8 cellular contexts compared by ENCODE assay signal in the genomic region with DNA sequence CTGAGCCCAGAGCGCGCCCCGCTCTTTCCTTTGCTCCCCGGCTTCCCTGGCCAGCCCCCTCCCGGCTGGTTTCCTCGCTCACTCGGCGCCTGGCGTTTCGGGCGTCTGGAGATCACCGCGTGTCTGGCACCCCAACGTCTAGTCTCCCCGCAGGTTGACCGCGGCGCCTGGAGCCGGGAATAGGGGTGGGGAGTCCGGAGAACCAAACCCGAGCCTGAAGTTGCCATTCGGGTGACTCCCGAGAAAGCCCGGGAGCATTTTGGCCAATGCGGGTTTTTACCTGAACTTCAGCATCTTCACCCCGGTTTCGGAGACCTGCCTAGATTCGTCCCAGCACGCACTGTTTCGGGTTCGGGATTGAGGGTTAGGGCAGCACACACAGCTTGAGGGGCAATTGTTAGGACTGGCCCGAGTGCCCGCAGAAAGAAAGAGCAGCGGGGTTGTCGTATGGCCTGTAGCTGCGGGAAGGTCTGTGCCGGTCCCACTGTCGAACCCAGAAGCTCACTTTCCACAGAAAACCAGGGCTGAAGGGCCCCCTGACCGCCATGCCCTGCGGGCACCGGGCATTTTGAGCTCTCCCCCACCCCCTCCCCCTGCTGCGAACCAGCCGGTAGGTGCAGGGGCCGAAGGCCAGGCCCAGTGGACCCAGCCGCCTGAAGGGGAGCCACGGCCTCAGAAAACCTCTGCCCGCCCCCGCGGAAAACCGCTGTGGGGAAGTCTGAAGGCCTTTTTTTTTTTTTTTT. TPM values are rescaled to one million over a fixed set of nuclear protein-coding genes. Genes with fewer than 3 reads are reported as not detected.
DNase-seq lines count a peak whose midpoint lies in the region; ATAC-seq lines count a peak whose summit lies in the region.

No MANE protein-coding gene starts in this region.

- WGBS in right cardiac atrium = 50% methylated on average over 50 of the region's 50 CpGs

- DNase-seq in H7 (peak; percentile 60), activated T-cell treated with anti-CD3 and anti-CD28 coated beads for 24 hours (ENCODE audit: low read depth) (peak; percentile 30), right cardiac atrium (peak in 1 of 3 donors; percentile 64), EL (no peak), HUDEP-2 (lab: John Stamatoyannopoulos, UW; ENCODE audit: unreplicated experiment in 76 of 76) (no peak), NCI-H446 treated with DMSO at 0.1 percent for 48 hours (lab: John Stamatoyannopoulos, UW) (no peak), SHP77 (lab: John Stamatoyannopoulos, UW) (no peak)
- peak; percentile 75 for DNase-seq in stimulated activated CD4-positive, alpha-beta T cell treated with anti-CD3 and anti-CD28 coated beads, Interleukin-15, amount 100 ng/mL, for 24 hours

- ATAC-seq in right cardiac atrium = no peak

- H3K27me3 ChIP-seq in H7 (ENCODE audit: control insufficient read depth, insufficient read depth, low read length) = peaks cover 84% of the 10 kb centered on the region
- no peaks in the 10 kb centered on the region for H3K27me3 ChIP-seq in right cardiac atrium (ENCODE audit: control insufficient read depth, insufficient read depth)

- H3K36me3 ChIP-seq in H7 (replicated peaks; ENCODE audit: control insufficient read depth, insufficient read depth, low read length) = no peaks in the 10 kb centered on the region

- intact Hi-C loops in right cardiac atrium (cut with DNase I) = no loop called here

- H3K4me1 ChIP-seq in right cardiac atrium (ENCODE audit: control insufficient read depth, insufficient read depth, low read length) = peaks cover 18% of the 10 kb centered on the region

- no peak overlapping the region for H3K27ac ChIP-seq in right cardiac atrium (ENCODE audit: low read length)

- H3K4me3 ChIP-seq in H7 (ENCODE audit: insufficient read depth, low read depth, low read length) (peak overlapping the region; percentile 68), right cardiac atrium (ENCODE audit: low read length) (peak overlapping the region; percentile 98)

- no peaks in the 10 kb centered on the region for H3K9me3 ChIP-seq in right cardiac atrium (ENCODE audit: control insufficient read depth, low read length)

RNA-seq across cellular contexts. Expression of a gene that starts 2.1 kb away (rescaled TPM):
- total RNA-seq in H7 (2014; rRNA removed; shearing (Covaris generic)) = 10.7 and 11.5 TPM in 2 replicates
- total RNA-seq in right cardiac atrium = 10 to 100 TPM; 21.7 to 22.5 (median 22.1) TPM
- polyA plus RNA-seq in right cardiac atrium = 15.3 TPM

Comparison
In these comparisons a context has a peak if more than half of its experiments do, and no peak if none do; other contexts are left out.
1. DNase-seq: peak in H7 (single experiment), activated T-cell treated with anti-CD3 and anti-CD28 coated beads for 24 hours (single experiment) and stimulated activated CD4-positive, alpha-beta T cell treated with anti-CD3 and anti-CD28 coated beads, Interleukin-15, amount 100 ng/mL, for 24 hours (single experiment); none in EL (single experiment), HUDEP-2 (0 of 76), NCI-H446 treated with DMSO at 0.1 percent for 48 hours (single experiment) and SHP77 (0 of 2).